12 cellular contexts compared by ENCODE assay signal in the genomic region with DNA sequence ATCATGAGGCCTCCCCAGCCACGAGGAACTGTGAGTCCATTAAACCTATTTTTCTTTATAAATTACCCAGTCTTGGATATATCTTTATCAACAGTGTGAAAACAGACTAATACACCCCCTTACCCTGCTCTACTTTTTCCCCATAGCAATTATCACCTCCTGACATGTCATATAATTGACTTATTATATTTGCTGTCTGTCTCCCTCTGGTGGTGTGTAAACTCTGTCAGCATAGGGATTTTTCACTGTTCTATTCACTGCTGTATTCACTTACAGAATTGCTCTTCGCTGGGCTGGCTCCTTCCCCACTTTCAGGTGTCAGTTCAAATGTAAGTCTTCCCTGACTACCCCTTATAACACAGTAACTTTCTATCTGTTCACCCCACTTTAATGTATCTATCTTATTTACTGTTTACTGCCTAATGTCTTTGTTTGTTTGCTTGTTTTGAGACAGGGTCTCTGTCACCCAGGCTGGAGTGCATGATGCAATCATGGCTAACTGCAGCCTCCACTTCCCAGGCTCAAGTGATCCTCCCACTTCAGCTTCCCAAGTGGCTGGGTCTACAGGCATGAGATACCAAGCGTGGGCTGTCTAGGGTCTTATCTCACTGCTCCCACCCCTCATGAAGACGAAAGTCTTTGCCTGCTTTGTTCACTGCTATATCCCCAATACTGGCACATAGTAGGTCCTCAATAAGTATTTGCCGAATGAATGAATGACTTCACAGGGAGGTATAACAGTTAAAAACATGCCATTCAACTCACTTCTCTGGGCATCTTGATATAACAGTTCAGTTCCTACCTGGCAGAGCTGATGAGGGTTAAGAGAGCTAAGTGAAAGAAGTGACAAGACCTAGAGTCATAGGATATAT. TPM values are rescaled to one million over a fixed set of nuclear protein-coding genes. Genes with fewer than 3 reads are reported as not detected.
A peak's percentile ranks its signal among the peaks of the same experiment; 100 is the strongest.
DNase-seq lines count a peak whose midpoint lies in the region; ATAC-seq and TF ChIP-seq lines count a peak whose summit lies in the region.
"Had no signal": no experiment of that assay in that cellular context is flagged by ENCODE, and none has a peak within 500 bp of the region (broad histone marks: within the 10 kb centered on the region; RNA-seq: fewer than 3 reads in every experiment).

No MANE protein-coding gene starts in this region.

- H3K4me3 Mint-ChIP-seq in MCF 10A (ENCODE audit: unreplicated experiment): no peak overlapping the region
- H3K4me3 Mint-ChIP-seq in Calu3 (ENCODE audit: low read depth, unreplicated experiment): no peak overlapping the region
- H3K4me3 Mint-ChIP-seq: CD8-positive, alpha-beta memory T cell had no signal

- peak; percentile 25 for DNase-seq in MCF 10A (ENCODE audit: unreplicated experiment)
- no peak for DNase-seq in breast epithelium (ENCODE audit: low spot score in 2 of 2)
- peak; percentile 64 for DNase-seq in OCI-M1 (lab: John Stamatoyannopoulos, UW)
- peak; percentile 33 to 39 for DNase-seq in erythroblast (lab: John Stamatoyannopoulos, UW)
- DNase-seq in upper lobe of right lung: no peak
- no peak for DNase-seq in Calu3
- DNase-seq in Ammon's horn (ENCODE audit: low spot score): no peak
- DNase-seq: activated naive CD4-positive, alpha-beta T cell treated with anti-CD3 and anti-CD28 coated beads, Interleukin-2, amount 50 U/mL, for 16 hours; NCI-H345; stimulated activated CD4-positive, alpha-beta T cell treated with anti-CD3 and anti-CD28 coated beads, Interleukin-2, amount 100 ng/mL, for 48 hours had no signal

- TF ChIP-seq POLR2A in breast epithelium (IDR thresholded peaks at IDR 0.05) (no peak), erythroblast (IDR thresholded peaks at IDR 0.05; ENCODE audit: low read length) (no peak)

- H3K4me1 ChIP-seq in breast epithelium (no peaks in the 10 kb centered on the region), upper lobe of right lung (peaks cover 4% of the 10 kb centered on the region)

- H3K9me3 ChIP-seq in breast epithelium: peaks cover 0 to 4% of the 10 kb centered on the region in 2 donors
- H3K9me3 ChIP-seq in upper lobe of right lung: no peaks in the 10 kb centered on the region

- H3K4me1 Mint-ChIP-seq in MCF 10A (ENCODE audit: insufficient read depth, unreplicated experiment) (peaks cover 15% of the 10 kb centered on the region), Calu3 (ENCODE audit: low read depth, unreplicated experiment) (no peaks in the 10 kb centered on the region)

- no peak overlapping the region for H3K27ac ChIP-seq in breast epithelium
- no peak overlapping the region for H3K27ac ChIP-seq in upper lobe of right lung

- no peak overlapping the region for H3K27ac Mint-ChIP-seq in MCF 10A (ENCODE audit: low read depth, unreplicated experiment)
- H3K27ac Mint-ChIP-seq in Calu3 (ENCODE audit: unreplicated experiment): no peak overlapping the region

- H3K36me3 Mint-ChIP-seq in MCF 10A (ENCODE audit: insufficient read depth, unreplicated experiment) (no peaks in the 10 kb centered on the region), Calu3 (ENCODE audit: insufficient read depth, unreplicated experiment) (peaks cover 5% of the 10 kb centered on the region)

- intact Hi-C loops in MCF 10A (cut with micrococcal nuclease): no loop called here
- intact Hi-C loops in breast epithelium (cut with DNase I; ENCODE audit: low total_unique reads): no loop called here
- intact Hi-C loops in upper lobe of right lung (cut with DNase I): no loop called here
- intact Hi-C loops in Calu3 (cut with micrococcal nuclease; ENCODE audit: unreplicated experiment): loop anchor here (5.0 to 10.0 kb wide), 3 partner anchors 72 to 210 kb away; no protein-coding TSS in a partner anchor

- no peak for ATAC-seq in upper lobe of right lung
- ATAC-seq in HG02973 (IDR thresholded peaks at IDR 0.05; ENCODE audit: unreplicated experiment): no peak

- H3K27me3 Mint-ChIP-seq in MCF 10A (ENCODE audit: insufficient read depth, unreplicated experiment) (no peaks in the 10 kb centered on the region), Calu3 (ENCODE audit: unreplicated experiment) (no peaks in the 10 kb centered on the region)

- POLR2A ChIA-PET in MCF 10A (lab: Yijun Ruan, JAX): interaction anchor here (0.9 to 3.2 kb wide), 2 partner anchors 55 to 147 kb away, joined by 3 to 21 read pairs; no protein-coding TSS in a partner anchor

- no TSS peak for BruUV-seq in MCF 10A (replicated peaks; lab: Mats Ljungman, UMichigan)
- BruUV-seq in Calu3 (replicated peaks; lab: Mats Ljungman, UMichigan): no TSS peak

- H3K36me3 ChIP-seq in breast epithelium (no peaks in the 10 kb centered on the region), upper lobe of right lung (no peaks in the 10 kb centered on the region)

- no peaks in the 10 kb centered on the region for H3K27me3 ChIP-seq in breast epithelium
- H3K27me3 ChIP-seq in upper lobe of right lung: no peaks in the 10 kb centered on the region

- TF ChIP-seq CTCF in MCF 10A (IDR thresholded peaks at IDR 0.05; ENCODE audit: unreplicated experiment) (peak; percentile 32), breast epithelium (IDR thresholded peaks at IDR 0.05) (no peak), upper lobe of right lung (IDR thresholded peaks at IDR 0.05) (peak; percentile 36), Calu3 (IDR thresholded peaks at IDR 0.05; ENCODE audit: unreplicated experiment) (no peak)

- peaks cover 10% of the 10 kb centered on the region for H3K9me3 Mint-ChIP-seq in MCF 10A (ENCODE audit: unreplicated experiment)
- peaks cover 8% of the 10 kb centered on the region for H3K9me3 Mint-ChIP-seq in Calu3 (ENCODE audit: low read depth, unreplicated experiment)

- CTCF ChIA-PET in MCF 10A (lab: Yijun Ruan, JAX): interaction anchor here (0.6 to 4.4 kb wide), 15 partner anchors 13 to 232 kb away, joined by 3 to 64 read pairs (median 9); no protein-coding TSS in a partner anchor
- CTCF ChIA-PET in Calu3 (lab: Charles Lee): no interaction called here

- H3K4me3 ChIP-seq in breast epithelium (no peak overlapping the region), upper lobe of right lung (no peak overlapping the region)

RNA-seq across cellular contexts. Expression of gene CDH3, which starts 52.4 kb away (rescaled TPM):
- total RNA-seq in MCF 10A (2022): 74.4 and 107 TPM in 2 replicates
- total RNA-seq in breast epithelium: 10 to 100 TPM in 2 of 3 donors, under 1 TPM in 1; 0.32 to 62.6 (median 39.0) TPM
- 9.6 TPM for total RNA-seq in upper lobe of right lung
- 31.4 and 41.7 TPM in 2 replicates for total RNA-seq in Calu3 (2022)
- total RNA-seq: CD8-positive, alpha-beta memory T cell had no signal

RNA-seq across cellular contexts. Expression of gene ZFP90, which starts 53.6 kb away (rescaled TPM):
- total RNA-seq in MCF 10A (2022): 25.5 and 29.3 TPM in 2 replicates
- 10 to 100 TPM; 35.7 to 40.6 (median 40.3) TPM for total RNA-seq in breast epithelium
- total RNA-seq in upper lobe of right lung: 17.7 TPM
- total RNA-seq in Calu3 (2022): 30.4 and 32.1 TPM in 2 replicates

Comparison
In these comparisons a context has a peak if more than half of its experiments do, and no peak if none do; other contexts are left out.
1. DNase-seq: peak in MCF 10A (single experiment), OCI-M1 (single experiment) and erythroblast (2 of 2); none in breast epithelium (0 of 2), upper lobe of right lung (single experiment), Calu3 (single experiment) and Ammon's horn (single experiment).
2. CTCF ChIP-seq: peak in MCF 10A (single experiment) and upper lobe of right lung (single experiment); none in breast epithelium (0 of 3) and Calu3 (single experiment).